ENCODE assay signal across 14 cellular contexts in genomic region chr6:70479236-70479635, GRCh38.
DNase-seq lines count a peak whose midpoint lies in the region; ATAC-seq and TF ChIP-seq lines count a peak whose summit lies in the region.
"Had no signal": no experiment of that assay in that cellular context is flagged by ENCODE, and none has a peak within 500 bp of the region (broad histone marks: within the 10 kb centered on the region; RNA-seq: fewer than 3 reads in every experiment).

No MANE protein-coding gene starts in this region.

- H3K27ac ChIP-seq in mesodermal cell (ENCODE audit: low read depth, low read length, severe bottlenecking) (peak overlapping the region; percentile 36), ovary (no peak overlapping the region)
- H3K27ac ChIP-seq: prostate gland had no signal

- 60 to 100% methylated on average over 1 of the region's 4 CpGs for WGBS in mesodermal cell (ENCODE audit: insufficient coverage in 2 of 2), 2 experiments
- 16 to 30% (median 23%) methylated on average over 4 of the region's 4 CpGs for WGBS in ovary, 3 donors

- H3K4me3 ChIP-seq in cardiac fibroblast (replicated peaks in 1 of 2; ENCODE audit: low read depth in 2 of 2, low read length in 2 of 2), result no peak overlapping the region
- no peak overlapping the region for H3K4me3 ChIP-seq in mesodermal cell (ENCODE audit: extremely low read depth, insufficient read depth, low read length, poor library complexity, severe bottlenecking)
- no peak overlapping the region for H3K4me3 ChIP-seq in ovary
- H3K4me3 ChIP-seq: prostate gland had no signal

- H3K4me1 ChIP-seq in mesodermal cell (ENCODE audit: control insufficient read depth, insufficient read depth, low read length, poor library complexity, severe bottlenecking), result no peaks in the 10 kb centered on the region
- H3K4me1 ChIP-seq in ovary (ENCODE audit: insufficient read depth), result peaks cover 2% of the 10 kb centered on the region
- H3K4me1 ChIP-seq: prostate gland had no signal

- intact Hi-C loops in ovary (cut with DNase I), result no loop called here

- H3K36me3 ChIP-seq in mesodermal cell (ENCODE audit: control insufficient read depth, insufficient read depth, low read length) (peaks cover 16% of the 10 kb centered on the region), ovary (no peaks in the 10 kb centered on the region)
- H3K36me3 ChIP-seq: prostate gland had no signal

- DNase-seq in EH (ENCODE audit: low read depth), result peak; percentile 15
- peak; percentile 76 for DNase-seq in NCI-H2196 (lab: John Stamatoyannopoulos, UW; ENCODE audit: unreplicated experiment)
- DNase-seq in cardiac fibroblast (ENCODE audit: low read depth in 2 of 2), result peak; percentile 26 to 68
- DNase-seq in NCI-H2171 (lab: John Stamatoyannopoulos, UW), result no peak
- no peak for DNase-seq in ovary
- DNase-seq: activated CD4-positive, alpha-beta T cell treated with anti-CD3 and anti-CD28 coated beads, Interleukin-2, amount 10 ng/mL, durations not matched to agents 24 days and 14 days; aorta; H9; NCI-H1048; T-helper 1 cell had no signal

- no peak for TF ChIP-seq EP300 in ovary (IDR thresholded peaks at IDR 0.05)

- no peak for TF ChIP-seq CTCF in cardiac fibroblast (IDR thresholded peaks at IDR 0.05; ENCODE audit: low read depth, low read length)
- no peak for TF ChIP-seq CTCF in ovary (IDR thresholded peaks at IDR 0.05)

- H3K9me3 ChIP-seq in mesodermal cell (ENCODE audit: control insufficient read depth, low read length) (peaks cover 4% of the 10 kb centered on the region), ovary (no peaks in the 10 kb centered on the region)
- H3K9me3 ChIP-seq: prostate gland had no signal

- no peaks in the 10 kb centered on the region for H3K27me3 ChIP-seq in ovary

- ATAC-seq in GM21786 (IDR thresholded peaks at IDR 0.05; ENCODE audit: unreplicated experiment) (no peak), HG03521 (IDR thresholded peaks at IDR 0.05; ENCODE audit: unreplicated experiment) (no peak)

- TF ChIP-seq POLR2A in ovary (IDR thresholded peaks at IDR 0.05), result no peak

Comparison
In these comparisons a context has a peak if more than half of its experiments do, and no peak if none do; other contexts are left out.
1. DNase-seq: peak in EH (single experiment), NCI-H2196 (single experiment) and cardiac fibroblast (2 of 2); none in NCI-H2171 (single experiment) and ovary (0 of 5).